In genomic region chr13:28753208-28753892, GRCh38 we compare ENCODE assay signal across 9 cellular contexts. TPM values are rescaled to one million over a fixed set of nuclear protein-coding genes. Genes with fewer than 3 reads are reported as not detected.
DNase-seq lines count a peak whose midpoint lies in the region; ATAC-seq and TF ChIP-seq lines count a peak whose summit lies in the region.
"Had no signal": no experiment of that assay in that cellular context is flagged by ENCODE, and none has a peak within 500 bp of the region (broad histone marks: within the 10 kb centered on the region; RNA-seq: fewer than 3 reads in every experiment).

No MANE protein-coding gene starts in this region.

- no peak overlapping the region for H3K18ac ChIP-seq in H9 (ENCODE audit: insufficient read length, low read depth, low read length)

- no peak overlapping the region for H4K5ac ChIP-seq in H9 (ENCODE audit: insufficient read length, low read depth, low read length)

- no peak overlapping the region for H2AK5ac ChIP-seq in H9 (ENCODE audit: insufficient read length, low read length)

- H2BK20ac ChIP-seq in H9 (ENCODE audit: low read depth, low read length, poor library complexity, severe bottlenecking): no peak overlapping the region

- DNase-seq in H9 (peak; percentile 79), SW 1271 (lab: John Stamatoyannopoulos, UW) (peak; percentile 66 to 88), glomerular visceral epithelial cell (ENCODE audit: extremely low spot score) (peak; percentile 71), T-helper 9 cell (no peak)
- no peak for DNase-seq in stimulated activated CD4-positive, alpha-beta T cell treated with anti-CD3 and anti-CD28 coated beads, Interleukin-12 subunit alpha, Interleukin-12 subunit beta, amount 100 ng/mL, for 4 hours
- no peak for DNase-seq in effector memory CD4-positive, alpha-beta T cell
- DNase-seq: spleen had no signal

- no CpG with 5 or more reads among the region's 5 CpGs for whole genome bisulfite sequencing in H9 (ENCODE audit: extremely low coverage, insufficient read length, low lambda C conversion rate)

- TF ChIP-seq CTCF in H9 (conservative IDR thresholded peaks at IDR 0.05): no peak

- no peak overlapping the region for H3K23ac ChIP-seq in H9 (ENCODE audit: insufficient read length, low read depth, low read length)

- peaks cover 30 to 35% of the 10 kb centered on the region in 2 experiments for H3K4me1 Mint-ChIP-seq in H9

- H3K4me1 ChIP-seq in H9 (ENCODE audit: insufficient read depth, low read length): peaks cover 6% of the 10 kb centered on the region; the same call in 1 of the 2 replicates
- H3K4me1 ChIP-seq in effector memory CD4-positive, alpha-beta T cell (ENCODE audit: control insufficient read depth, insufficient read depth, low read length, poor library complexity, severe bottlenecking): no peaks in the 10 kb centered on the region

- no peaks in the 10 kb centered on the region for H3K79me2 ChIP-seq in H9 (ENCODE audit: insufficient read depth, low read length)

- no peak overlapping the region for H2BK12ac ChIP-seq in H9 (ENCODE audit: insufficient read length, low read depth, low read length)

- no peaks in the 10 kb centered on the region for H3K79me1 ChIP-seq in H9 (ENCODE audit: insufficient read depth, low read depth, low read length, poor library complexity, severe bottlenecking)

- H3K14ac ChIP-seq in H9 (ENCODE audit: insufficient read depth, low read length): no peak overlapping the region

- H3K27me3 Mint-ChIP-seq in H9 (ENCODE audit: low read depth): no peaks in the 10 kb centered on the region

- H3K56ac ChIP-seq in H9 (ENCODE audit: insufficient read length, low read depth, low read length): no peak overlapping the region

- H3K23me2 ChIP-seq in H9 (ENCODE audit: insufficient read length, low read depth, low read length, poor library complexity, severe bottlenecking): no peaks in the 10 kb centered on the region

- H2BK15ac ChIP-seq in H9 (ENCODE audit: low read depth, low read length): no peak overlapping the region

- no peak overlapping the region for H3K9ac ChIP-seq in H9 (ENCODE audit: extremely low read depth, insufficient read length, low read length)

- H3K9me3 Mint-ChIP-seq in H9: peaks cover 15% of the 10 kb centered on the region in 2 experiments

- no peak overlapping the region for H3K4me2 ChIP-seq in H9 (ENCODE audit: insufficient read depth, insufficient read length, low read length)

- no peak overlapping the region for H4K8ac ChIP-seq in H9 (replicated peaks; ENCODE audit: insufficient read length, low read depth, low read length)

- ATAC-seq in HG02870 (IDR thresholded peaks at IDR 0.05; ENCODE audit: unreplicated experiment): no peak

- peak overlapping the region; percentile 84 to 99 (median 96) for H3K27ac Mint-ChIP-seq in H9

- H3K9me3 ChIP-seq in H9 (ENCODE audit: control insufficient read depth, low read depth, low read length): no peaks in the 10 kb centered on the region
- no peaks in the 10 kb centered on the region for H3K9me3 ChIP-seq in effector memory CD4-positive, alpha-beta T cell (ENCODE audit: control insufficient read depth, low read length)

- no peak overlapping the region for H3T11ph ChIP-seq in H9 (ENCODE audit: low read length)

- no peak overlapping the region for H2BK120ac ChIP-seq in H9 (ENCODE audit: low read depth, low read length, poor library complexity, severe bottlenecking)

- no peak overlapping the region for H2AFZ ChIP-seq in H9 (ENCODE audit: low read length)

- H3K27ac ChIP-seq in H9 (ENCODE audit: insufficient read length, low read depth, low read length) (no peak overlapping the region), skin epidermis (peak overlapping the region in 16 of 21 experiments; percentile 4 to 84 (median 68))
- H3K27ac ChIP-seq in effector memory CD4-positive, alpha-beta T cell (ENCODE audit: insufficient read depth, low read length, poor library complexity, severe bottlenecking): no peak overlapping the region

- no peak overlapping the region for H4K91ac ChIP-seq in H9 (ENCODE audit: insufficient read length, low read depth, low read length)

- H3K27me3 ChIP-seq in H9 (ENCODE audit: insufficient read depth, low read length): no peaks in the 10 kb centered on the region
- H3K27me3 ChIP-seq in effector memory CD4-positive, alpha-beta T cell (replicated peaks; ENCODE audit: control insufficient read depth, insufficient read depth, low read length, poor library complexity, severe bottlenecking): no peaks in the 10 kb centered on the region
- H3K27me3 ChIP-seq: spleen had no signal

- no peak overlapping the region for H3K4ac ChIP-seq in H9 (ENCODE audit: low read depth, low read length)

- no peak overlapping the region; a peak in 1 of 5 replicates for H3K4me3 Mint-ChIP-seq in H9

- H4K20me1 ChIP-seq in H9 (ENCODE audit: control insufficient read depth, insufficient read depth, insufficient read length): no peaks in the 10 kb centered on the region

- no peak overlapping the region for H3K4me3 ChIP-seq in skin epidermis
- no peak overlapping the region for H3K4me3 ChIP-seq in effector memory CD4-positive, alpha-beta T cell (ENCODE audit: insufficient read depth, low read depth, low read length, poor library complexity, severe bottlenecking)
- H3K4me3 ChIP-seq: spleen had no signal

- peaks cover 4 to 17% (median 5%) of the 10 kb centered on the region in 3 experiments for H3K36me3 Mint-ChIP-seq in H9 (ENCODE audit: insufficient read depth in 1 of 3, low read depth in 3 of 3)

- H2BK5ac ChIP-seq in H9 (ENCODE audit: insufficient read length, low read length): peak overlapping the region; percentile 27

- no peaks in the 10 kb centered on the region for H3K36me3 ChIP-seq in effector memory CD4-positive, alpha-beta T cell (ENCODE audit: control insufficient read depth, insufficient read depth, low read length)
- H3K36me3 ChIP-seq: spleen had no signal

RNA-seq across cellular contexts. Expression of gene SLC46A3, which starts 34.6 kb away (rescaled TPM):
- total RNA-seq in H9 (2021): 0.22 and 0.26 TPM in 2 replicates

Comparison
In these comparisons a context has a peak if more than half of its experiments do, and no peak if none do; other contexts are left out.
1. DNase-seq: peak in H9 (single experiment), SW 1271 (2 of 2) and glomerular visceral epithelial cell (single experiment); none in T-helper 9 cell (single experiment), stimulated activated CD4-positive, alpha-beta T cell treated with anti-CD3 and anti-CD28 coated beads, Interleukin-12 subunit alpha, Interleukin-12 subunit beta, amount 100 ng/mL, for 4 hours (single experiment) and effector memory CD4-positive, alpha-beta T cell (0 of 3).
2. H3K27ac ChIP-seq: peak in skin epidermis (16 of 21); none in H9 (single experiment) and effector memory CD4-positive, alpha-beta T cell (single experiment).